33 cellular contexts compared by ENCODE assay signal in genomic region chr3:66986406-66986805, GRCh38.
"Had no signal": no experiment of that assay in that cellular context is flagged by ENCODE, and none has a peak within 500 bp of the region (broad histone marks: within the 10 kb centered on the region; RNA-seq: fewer than 3 reads in every experiment).

No MANE protein-coding gene starts in this region.

- DNase-seq: activated B cell treated with CpG ODN at 0.5 μM for 24 hours; activated CD4-positive, alpha-beta memory T cell treated with anti-CD3 and anti-CD28 coated beads for 36 hours; activated CD4-positive, alpha-beta T cell treated with anti-CD3 and anti-CD28 coated beads for 4 hours; activated CD4-positive, alpha-beta T cell treated with anti-CD3 and anti-CD28 coated beads, Interleukin-2, amount 10 ng/mL, durations not matched to agents 24 days and 14 days; activated CD4-positive, alpha-beta T cell treated with anti-CD3 and anti-CD28 coated beads, Interleukin-2, amount 50 U/mL, for 1 hour; activated CD4-positive, alpha-beta T cell treated with anti-CD3 and anti-CD28 coated beads, Interleukin-2, amount 50 U/mL, for 4 hours; activated CD4-positive, CD25-positive, alpha-beta regulatory T cell treated with anti-CD3 and anti-CD28 coated beads, Interleukin-2, amount 50 U/mL, for 72 hours; activated CD8-positive, alpha-beta memory T cell treated with anti-CD3 and anti-CD28 coated beads, Interleukin-2, amount 50 U/mL, for 4 hours; activated CD8-positive, alpha-beta T cell treated with anti-CD3 and anti-CD28 coated beads for 36 hours; activated effector memory CD4-positive, alpha-beta T cell treated with anti-CD3 and anti-CD28 coated beads, Interleukin-2, amount 50 U/mL, for 16 hours; activated gamma-delta T cell treated with Interleukin-2 at 50 U/mL for 16 hours; activated naive CD4-positive, alpha-beta T cell; activated naive CD4-positive, alpha-beta T cell treated with anti-CD3 and anti-CD28 coated beads for 36 hours; activated naive CD4-positive, alpha-beta T cell treated with anti-CD3 and anti-CD28 coated beads, Interleukin-2, amount 50 U/mL, for 16 hours; activated naive CD8-positive, alpha-beta T cell treated with anti-CD3 and anti-CD28 coated beads for 36 hours; activated T-cell treated with anti-CD3 and anti-CD28 coated beads for 4 hours; activated T-cell treated with anti-CD3 and anti-CD28 coated beads, Interleukin-2, amount 50 U/mL, for 1 hour; activated T-cell treated with anti-CD3 and anti-CD28 coated beads, Interleukin-2, amount 50 U/mL, for 4 hours; activated T-cell treated with anti-CD3 and anti-CD28 coated beads, Interleukin-2, amount 50 U/mL, for 72 hours; adrenal gland; amniotic stem cell; aorta; body of pancreas; brain microvascular endothelial cell; central memory CD4-positive, alpha-beta T cell; T-helper 2 cell; T-helper 9 cell had no signal

- H3K27ac ChIP-seq: adrenal gland, body of pancreas, brain microvascular endothelial cell, breast epithelium, VCaP had no signal

- ATAC-seq: activated CD8-positive, alpha-beta T cell treated with anti-CD3 and anti-CD28 coated beads for 36 hours; activated naive CD4-positive, alpha-beta T cell treated with anti-CD3 and anti-CD28 coated beads, Interleukin-2, amount 50 U/mL, for 72 hours; activated T-cell treated with anti-CD3 and anti-CD28 coated beads, Interleukin-2, amount 50 U/mL, for 4 hours; activated T-cell treated with anti-CD3 and anti-CD28 coated beads, Interleukin-2, amount 50 U/mL, for 72 hours; activated T-helper 17 cell treated with anti-CD3 and anti-CD28 coated beads, Interleukin-2, amount 50 U/mL, for 72 hours; body of pancreas had no signal

- FAIRE-seq: astrocyte, TTC549 had no signal

- H3K9me3 ChIP-seq: adrenal gland, body of pancreas, breast epithelium had no signal

- H3K36me3 ChIP-seq: adrenal gland, brain microvascular endothelial cell, breast epithelium had no signal

- H3K4me3 ChIP-seq: adrenal gland, body of pancreas, breast epithelium had no signal

- H3K27me3 ChIP-seq: adrenal gland, body of pancreas, brain microvascular endothelial cell, breast epithelium had no signal

- H3K4me1 ChIP-seq: adrenal gland, body of pancreas, breast epithelium had no signal
